ENCODE assay signal across 8 cellular contexts in genomic region chr6:169868458-169868857, GRCh38.
DNase-seq lines count a peak whose midpoint lies in the region; ATAC-seq and TF ChIP-seq lines count a peak whose summit lies in the region.

No MANE protein-coding gene starts in this region.

- H3K4me1 Mint-ChIP-seq in activated naive CD4-positive, alpha-beta T cell treated with anti-CD3 and anti-CD28 coated beads for 36 hours (ENCODE audit: low read depth), result peaks cover 11% of the 10 kb centered on the region

- peaks cover 0 to 22% (median 8%) of the 10 kb centered on the region in 6 donors for H3K4me1 ChIP-seq in spleen

- H3K9me3 Mint-ChIP-seq in activated naive CD4-positive, alpha-beta T cell treated with anti-CD3 and anti-CD28 coated beads for 36 hours, result peaks cover 2% of the 10 kb centered on the region

- TF ChIP-seq CTCF in GM06990 (IDR thresholded peaks at IDR 0.05; ENCODE audit: insufficient read depth, low read length, poor library complexity, severe bottlenecking) (no peak), NB4 (IDR thresholded peaks at IDR 0.05; ENCODE audit: low read depth, low read length) (no peak), spleen (IDR thresholded peaks at IDR 0.05 in 8 of 11, conservative IDR thresholded peaks at IDR 0.05 in 3 of 11) (no peak)

- no peaks in the 10 kb centered on the region for H3K27me3 Mint-ChIP-seq in activated naive CD4-positive, alpha-beta T cell treated with anti-CD3 and anti-CD28 coated beads for 36 hours (ENCODE audit: low read depth)

- H3K27ac ChIP-seq in spleen, result peak overlapping the region in 3 of 8 donors; percentile 45 to 78 (median 60)

- no peaks in the 10 kb centered on the region for H3K9me3 ChIP-seq in spleen

- TF ChIP-seq POLR2A in NB4 (IDR thresholded peaks at IDR 0.05; ENCODE audit: extremely low read depth, insufficient read length) (no peak), spleen (IDR thresholded peaks at IDR 0.05) (no peak)

- ATAC-seq in GM19463 (IDR thresholded peaks at IDR 0.05; ENCODE audit: unreplicated experiment), result no peak

- H3K4me3 Mint-ChIP-seq in activated naive CD4-positive, alpha-beta T cell treated with anti-CD3 and anti-CD28 coated beads for 36 hours, result no peak overlapping the region

- CTCF ChIA-PET in activated naive CD4-positive, alpha-beta T cell treated with anti-CD3 and anti-CD28 coated beads for 36 hours (lab: Charles Lee), result no interaction called here

- H3K36me3 ChIP-seq in GM06990 (ENCODE audit: control insufficient read depth, insufficient read depth, low read length) (no peaks in the 10 kb centered on the region), spleen (no peaks in the 10 kb centered on the region)

- H3K27ac Mint-ChIP-seq in activated naive CD4-positive, alpha-beta T cell treated with anti-CD3 and anti-CD28 coated beads for 36 hours, result no peak overlapping the region

- intact Hi-C loops in activated naive CD4-positive, alpha-beta T cell treated with anti-CD3 and anti-CD28 coated beads for 36 hours (cut with micrococcal nuclease), result no loop called here
- intact Hi-C loops in spleen (cut with DNase I; ENCODE audit: low total_unique reads), result no loop called here

- no peaks in the 10 kb centered on the region for H3K36me3 Mint-ChIP-seq in activated naive CD4-positive, alpha-beta T cell treated with anti-CD3 and anti-CD28 coated beads for 36 hours (ENCODE audit: low read depth)

- DNase-seq in GM06990 (ENCODE audit: extremely low read depth, insufficient read length) (peak; percentile 29), NB4 (ENCODE audit: low read depth) (peak; percentile 56), spleen (peak; percentile 87), NCI-H524 (lab: John Stamatoyannopoulos, UW) (no peak), D341Med (ENCODE audit: low spot score) (no peak), NCI-H345 treated with DMSO at 0.1 percent for 48 hours (lab: John Stamatoyannopoulos, UW; ENCODE audit: unreplicated experiment) (no peak)
- DNase-seq in activated naive CD4-positive, alpha-beta T cell treated with anti-CD3 and anti-CD28 coated beads for 36 hours, result peak; percentile 74

- H3K4me3 ChIP-seq in GM06990 (replicated peaks; ENCODE audit: low read depth, low read length) (no peak overlapping the region), NB4 (ENCODE audit: low read depth, low read length) (no peak overlapping the region), spleen (no peak overlapping the region)

- 26 to 64% (median 35%) methylated on average over 19 of the region's 19 CpGs for WGBS in spleen, 5 donors

- H3K27me3 ChIP-seq in GM06990 (replicated peaks; ENCODE audit: control insufficient read depth, insufficient read depth, low read length) (no peaks in the 10 kb centered on the region), spleen (replicated peaks in 1 of 7) (no peaks in the 10 kb centered on the region)

Comparison
In these comparisons a context has a peak if more than half of its experiments do, and no peak if none do; other contexts are left out.
1. DNase-seq: peak in GM06990 (single experiment), NB4 (single experiment), activated naive CD4-positive, alpha-beta T cell treated with anti-CD3 and anti-CD28 coated beads for 36 hours (single experiment) and spleen (single experiment); none in NCI-H524 (0 of 2), D341Med (single experiment) and NCI-H345 treated with DMSO at 0.1 percent for 48 hours (single experiment).